In genomic region chrX:2693123-2693438, GRCh38 we compare ENCODE assay signal across 10 cellular contexts. TPM values are rescaled to one million over a fixed set of nuclear protein-coding genes. Genes with fewer than 3 reads are reported as not detected.
DNase-seq lines count a peak whose midpoint lies in the region; ATAC-seq and TF ChIP-seq lines count a peak whose summit lies in the region.
"Had no signal": no experiment of that assay in that cellular context is flagged by ENCODE, and none has a peak within 500 bp of the region (broad histone marks: within the 10 kb centered on the region; RNA-seq: fewer than 3 reads in every experiment).

No MANE protein-coding gene starts in this region.

- peaks cover 36% of the 10 kb centered on the region for H3K4me1 ChIP-seq in Loucy (ENCODE audit: insufficient read depth, low read length, poor library complexity, severe bottlenecking)
- H3K4me1 ChIP-seq in BE2C, result no peaks in the 10 kb centered on the region

- H3K79me2 ChIP-seq in Loucy (ENCODE audit: insufficient read depth, low read length), result peaks cover 63% of the 10 kb centered on the region

- H3K4me1 Mint-ChIP-seq in CD14-positive monocyte (peaks cover 60% of the 10 kb centered on the region), osteocyte (ENCODE audit: unreplicated experiment) (peaks cover 57% of the 10 kb centered on the region)
- H3K4me1 Mint-ChIP-seq in dendritic cell treated with granulocyte-macrophage colony-stimulating factor and Interleukin-4, amounts not matched to agents 40 ng/mL and 50 ng/mL, for 4 days (ENCODE audit: low read depth), result peaks cover 62% of the 10 kb centered on the region

- H3K9me2 ChIP-seq in Loucy (replicated peaks; ENCODE audit: low read depth, low read length), result no peaks in the 10 kb centered on the region

- H3K9me3 ChIP-seq in Loucy (ENCODE audit: insufficient read depth, low read depth, low read length) (no peaks in the 10 kb centered on the region), BE2C (no peaks in the 10 kb centered on the region)

- H3K4me3 Mint-ChIP-seq in CD14-positive monocyte (peak overlapping the region; percentile 98), osteocyte (ENCODE audit: unreplicated experiment) (peak overlapping the region; percentile 90)
- peak overlapping the region; percentile 88 for H3K4me3 Mint-ChIP-seq in dendritic cell treated with granulocyte-macrophage colony-stimulating factor and Interleukin-4, amounts not matched to agents 40 ng/mL and 50 ng/mL, for 4 days

- H4K20me1 ChIP-seq in Loucy (ENCODE audit: insufficient read depth, low read length, poor library complexity, severe bottlenecking), result peaks cover 15% of the 10 kb centered on the region

- H3K9ac ChIP-seq in Loucy (ENCODE audit: low read depth, low read length, poor library complexity, severe bottlenecking), result peak overlapping the region; percentile 92

- intact Hi-C loops in CD14-positive monocyte (cut with micrococcal nuclease), result loop anchor here (2.0 kb wide), 3 partner anchors 14 to 82 kb away; no protein-coding TSS in a partner anchor
- intact Hi-C loops in dendritic cell treated with granulocyte-macrophage colony-stimulating factor and Interleukin-4, amounts not matched to agents 40 ng/mL and 50 ng/mL, for 4 days (cut with micrococcal nuclease), result loop anchor here (5.0 kb wide), 1 partner anchor 86 kb away; no protein-coding TSS in a partner anchor

- ATAC-seq in HG03442 (IDR thresholded peaks at IDR 0.05; ENCODE audit: unreplicated experiment), result no peak
- no peak for ATAC-seq in HG02981 (IDR thresholded peaks at IDR 0.05; ENCODE audit: unreplicated experiment)

- H3K27me3 Mint-ChIP-seq in CD14-positive monocyte (ENCODE audit: low read depth in 3 of 3), result peaks cover 9 to 23% (median 9%) of the 10 kb centered on the region in 3 donors
- H3K27me3 Mint-ChIP-seq in dendritic cell treated with granulocyte-macrophage colony-stimulating factor and Interleukin-4, amounts not matched to agents 40 ng/mL and 50 ng/mL, for 4 days, result no peaks in the 10 kb centered on the region
- H3K27me3 Mint-ChIP-seq in osteocyte (ENCODE audit: unreplicated experiment), result no peaks in the 10 kb centered on the region

- peak overlapping the region in 5 of 7 donors; percentile 31 to 91 (median 89) for H3K27ac Mint-ChIP-seq in CD14-positive monocyte
- H3K27ac Mint-ChIP-seq in dendritic cell treated with granulocyte-macrophage colony-stimulating factor and Interleukin-4, amounts not matched to agents 40 ng/mL and 50 ng/mL, for 4 days, result peak overlapping the region; percentile 85
- peak overlapping the region; percentile 88 for H3K27ac Mint-ChIP-seq in osteocyte (ENCODE audit: unreplicated experiment)

- H3K27me3 ChIP-seq in Loucy (ENCODE audit: insufficient read depth, low read length, poor library complexity, severe bottlenecking) (no peaks in the 10 kb centered on the region), BE2C (no peaks in the 10 kb centered on the region)

- peak overlapping the region; percentile 98 for H3K4me2 ChIP-seq in Loucy (ENCODE audit: low read depth, low read length, poor library complexity, severe bottlenecking)

- peak overlapping the region; percentile 96 for H3K4me3 ChIP-seq in Loucy (ENCODE audit: low read length, poor library complexity, severe bottlenecking)
- no peak overlapping the region for H3K4me3 ChIP-seq in BE2C (ENCODE audit: low read depth, low read length)

- H2AFZ ChIP-seq in Loucy (ENCODE audit: low read length), result no peak overlapping the region

- H3K36me3 ChIP-seq in Loucy (ENCODE audit: insufficient read depth, low read length), result no peaks in the 10 kb centered on the region
- no peaks in the 10 kb centered on the region for H3K36me3 ChIP-seq in BE2C

- TF ChIP-seq CTCF in CD14-positive monocyte (IDR thresholded peaks at IDR 0.05) (no peak), Loucy (conservative IDR thresholded peaks at IDR 0.05; ENCODE audit: low read length) (no peak), osteocyte (IDR thresholded peaks at IDR 0.05) (no peak), BE2C (IDR thresholded peaks at IDR 0.05; ENCODE audit: low read depth, low read length) (no peak)

- peaks cover 18% of the 10 kb centered on the region for H3F3A ChIP-seq in Loucy (ENCODE audit: low read depth)

- H3K9me3 Mint-ChIP-seq in CD14-positive monocyte (no peaks in the 10 kb centered on the region), osteocyte (ENCODE audit: unreplicated experiment) (no peaks in the 10 kb centered on the region)
- no peaks in the 10 kb centered on the region for H3K9me3 Mint-ChIP-seq in dendritic cell treated with granulocyte-macrophage colony-stimulating factor and Interleukin-4, amounts not matched to agents 40 ng/mL and 50 ng/mL, for 4 days

- DNase-seq in CD14-positive monocyte (ENCODE audit: low spot score) (no peak), osteocyte (ENCODE audit: extremely low spot score, unreplicated experiment) (no peak), NCI-H146 treated with DMSO at 0.1 percent for 48 hours (lab: John Stamatoyannopoulos, UW; ENCODE audit: unreplicated experiment) (no peak), BE2C (no peak)
- DNase-seq: HCEC 1CT, SHP77 had no signal

- H3K36me3 Mint-ChIP-seq in CD14-positive monocyte, result peaks cover 22 to 38% of the 10 kb centered on the region in 2 donors
- peaks cover 42% of the 10 kb centered on the region for H3K36me3 Mint-ChIP-seq in dendritic cell treated with granulocyte-macrophage colony-stimulating factor and Interleukin-4, amounts not matched to agents 40 ng/mL and 50 ng/mL, for 4 days (ENCODE audit: low read depth)
- peaks cover 6% of the 10 kb centered on the region for H3K36me3 Mint-ChIP-seq in osteocyte (ENCODE audit: unreplicated experiment)

RNA-seq across cellular contexts. Expression of gene CD99, which starts 2.0 kb away (rescaled TPM):
- polyA plus RNA-seq in CD14-positive monocyte, result 100 to 1,000 TPM; 184 to 217 TPM
- 621 and 679 TPM in 2 replicates for total RNA-seq in osteocyte
- polyA plus RNA-seq in BE2C (2012; ENCODE audit: insufficient read depth, insufficient read length, low read depth), result 0.99 TPM

RNA-seq across cellular contexts. Expression of gene XG, which starts 58.8 kb away (rescaled TPM):
- polyA plus RNA-seq in CD14-positive monocyte, result not detected
- 0.76 TPM in 1 of 2 replicates, not detected in the other for total RNA-seq in osteocyte
- not detected for polyA plus RNA-seq in BE2C (2012; ENCODE audit: insufficient read depth, insufficient read length, low read depth)
